In the genomic region with DNA sequence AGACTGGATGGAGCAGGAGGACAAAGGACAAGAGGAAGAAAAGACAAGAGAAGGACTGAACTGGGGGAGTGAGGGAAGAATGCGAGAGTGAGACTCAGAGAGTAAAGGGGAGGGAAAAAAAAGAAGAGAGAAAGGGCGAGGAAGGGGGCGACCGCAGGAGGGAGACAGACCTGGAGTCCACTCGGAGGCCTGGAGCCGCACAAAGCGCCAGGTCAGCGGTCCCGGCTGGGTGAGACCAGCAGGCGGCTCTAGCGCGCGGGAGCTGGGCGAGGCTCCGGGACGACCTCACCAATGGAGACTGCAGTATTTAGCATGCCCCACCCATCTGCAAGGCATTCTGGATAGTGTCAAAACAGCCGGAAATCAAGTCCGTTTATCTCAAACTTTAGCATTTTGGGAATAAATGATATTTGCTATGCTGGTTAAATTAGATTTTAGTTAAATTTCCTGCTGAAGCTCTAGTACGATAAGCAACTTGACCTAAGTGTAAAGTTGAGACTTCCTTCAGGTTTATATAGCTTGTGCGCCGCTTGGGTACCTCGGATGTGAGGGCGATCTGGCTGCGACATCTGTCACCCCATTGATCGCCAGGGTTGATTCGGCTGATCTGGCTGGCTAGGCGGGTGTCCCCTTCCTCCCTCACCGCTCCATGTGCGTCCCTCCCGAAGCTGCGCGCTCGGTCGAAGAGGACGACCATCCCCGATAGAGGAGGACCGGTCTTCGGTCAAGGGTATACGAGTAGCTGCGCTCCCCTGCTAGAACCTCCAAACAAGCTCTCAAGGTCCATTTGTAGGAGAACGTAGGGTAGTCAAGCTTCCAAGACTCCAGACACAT, we compare ENCODE assay signal across 8 cellular contexts. TPM values are rescaled to one million over a fixed set of nuclear protein-coding genes. Genes with fewer than 3 reads are reported as not detected.
DNase-seq lines count a peak whose midpoint lies in the region; ATAC-seq and TF ChIP-seq lines count a peak whose summit lies in the region.
"Not testable (repeated sequence)": the region's sequence is repeated elsewhere in the genome, so short reads cannot be mapped to it uniquely, and the experiment has no call there.

A gene with protein sequence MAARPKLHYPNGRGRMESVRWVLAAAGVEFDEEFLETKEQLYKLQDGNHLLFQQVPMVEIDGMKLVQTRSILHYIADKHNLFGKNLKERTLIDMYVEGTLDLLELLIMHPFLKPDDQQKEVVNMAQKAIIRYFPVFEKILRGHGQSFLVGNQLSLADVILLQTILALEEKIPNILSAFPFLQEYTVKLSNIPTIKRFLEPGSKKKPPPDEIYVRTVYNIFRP (minus strand): TSS at position 206 of the 834 bp plus-strand sequence. CDS start 1,041 bp downstream, outside the sequence.

- peaks cover 17% of the 10 kb centered on the region for H3K79me2 ChIP-seq in smooth muscle cell (ENCODE audit: low read depth)

- TF ChIP-seq CTCF in WI38 (IDR thresholded peaks at IDR 0.05; ENCODE audit: low read depth, low read length) (peak; percentile 77), cardiac fibroblast (IDR thresholded peaks at IDR 0.05; ENCODE audit: low read depth, low read length) (peak; percentile 82), smooth muscle cell (IDR thresholded peaks at IDR 0.05; ENCODE audit: borderline replicate concordance, insufficient read depth, poor library complexity, severe bottlenecking) (peak; percentile 51)

- H3F3A ChIP-seq in smooth muscle cell (ENCODE audit: low read depth) = peaks cover 19% of the 10 kb centered on the region

- H3K4me3 ChIP-seq in WI38 (ENCODE audit: low read depth, low read length) (peak within 1 kb of the TSS; percentile 84), cardiac fibroblast (replicated peaks in 1 of 2; ENCODE audit: low read depth in 2 of 2, low read length in 2 of 2) (peak within 1 kb of the TSS; percentile 62 to 77), smooth muscle cell (peak within 1 kb of the TSS; percentile 84)

- in situ Hi-C loops in ACHN (cut with HindIII; ENCODE audit: low pct_ligation_motif_present, low pct_unique_long_range_greater_than_20kb, low sequenced_read_pairs) = not testable (repeated sequence)

- peak within 1 kb of the TSS; percentile 99 for H3K4me2 ChIP-seq in smooth muscle cell

- H3K9ac ChIP-seq in smooth muscle cell (ENCODE audit: low read depth) = peak within 1 kb of the TSS; percentile 93

- peak within 1 kb of the TSS; percentile 97 for H2AFZ ChIP-seq in smooth muscle cell (ENCODE audit: low read depth)

- H3K9me3 ChIP-seq in smooth muscle cell (replicated peaks; ENCODE audit: low read depth) = not testable (repeated sequence)

- 6% methylated on average over 35 of the region's 41 CpGs for WGBS in smooth muscle cell (ENCODE audit: low lambda C conversion rate)

- H3K4me1 ChIP-seq in smooth muscle cell (ENCODE audit: low read depth) = peaks cover 14% of the 10 kb centered on the region

- not testable (repeated sequence) for H4K20me1 ChIP-seq in smooth muscle cell (ENCODE audit: low read depth)

- DNase-seq in ACHN (peak; percentile 96), NCI-H2196 treated with DMSO at 0.1 percent for 48 hours (lab: John Stamatoyannopoulos, UW; ENCODE audit: unreplicated experiment) (peak; percentile 92), cardiac fibroblast (ENCODE audit: low read depth in 2 of 2) (peak; percentile 99), iPS-NIHi7 (ENCODE audit: extremely low spot score) (peak; percentile 97), smooth muscle cell (lab: John Stamatoyannopoulos, UW; ENCODE audit: unreplicated experiment) (peak; percentile 71)

- ATAC-seq in GM18870 (IDR thresholded peaks at IDR 0.05; ENCODE audit: unreplicated experiment) (peak; percentile 87), HG03139 (IDR thresholded peaks at IDR 0.05; ENCODE audit: unreplicated experiment) (peak; percentile 97)

- not testable (repeated sequence) for H3K27me3 ChIP-seq in smooth muscle cell (ENCODE audit: low read depth)

- H3K36me3 ChIP-seq in smooth muscle cell (ENCODE audit: low read depth) = not testable (repeated sequence)

- H3K27ac ChIP-seq in smooth muscle cell (ENCODE audit: low read depth) = peak within 1 kb of the TSS; percentile 95

RNA-seq across cellular contexts. Expression of the gene that starts here (rescaled TPM):
- total RNA-seq in smooth muscle cell = 60.9 and 62.6 TPM in 2 replicates
- 49.1 and 60.2 TPM in 2 replicates for polyA plus RNA-seq in smooth muscle cell

Comparison
In these comparisons a context has a peak if more than half of its experiments do, and no peak if none do; other contexts are left out.
1. Peak in every context shown above with its lines: DNase-seq, ATAC-seq, H3K4me3 ChIP-seq and H3K27ac ChIP-seq.